14 cellular contexts compared by ENCODE assay signal in the genomic region with DNA sequence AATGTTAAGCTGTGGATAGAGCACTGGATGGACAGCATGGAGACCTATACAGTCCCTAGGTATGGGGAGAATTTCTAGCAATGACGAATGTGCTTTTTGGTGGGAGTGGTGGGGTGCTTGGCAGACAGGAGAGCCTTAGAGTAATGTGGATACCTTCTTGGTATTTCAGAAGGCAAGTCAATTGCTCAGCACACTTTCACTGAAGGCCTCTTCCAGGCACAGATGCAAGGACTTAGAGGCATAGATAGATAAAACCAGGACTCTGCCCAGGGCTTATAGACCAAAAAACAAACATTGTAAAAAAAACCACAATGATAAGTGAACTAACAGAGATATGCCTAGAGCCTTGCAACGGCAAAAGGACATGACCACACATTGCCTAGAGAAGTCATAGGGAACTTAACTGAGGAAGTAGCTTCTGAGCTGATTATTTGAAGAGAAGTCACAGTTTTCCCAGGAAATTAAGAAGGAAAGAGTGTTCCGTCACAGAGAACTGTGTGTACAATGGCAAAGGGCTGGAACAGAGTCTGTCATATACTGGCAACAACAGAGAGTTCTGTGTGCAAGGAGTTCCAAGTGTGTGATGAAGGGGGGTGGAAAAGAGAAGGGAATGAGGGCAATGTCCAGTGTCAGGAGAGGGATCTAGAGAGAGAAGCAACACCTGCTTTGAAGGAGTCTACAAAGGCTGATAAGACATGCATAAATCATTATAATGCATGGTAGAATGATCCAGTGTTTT.
A peak's percentile ranks its signal among the peaks of the same experiment; 100 is the strongest.
DNase-seq lines count a peak whose midpoint lies in the region; ATAC-seq and TF ChIP-seq lines count a peak whose summit lies in the region.
"Had no signal": no experiment of that assay in that cellular context is flagged by ENCODE, and none has a peak within 500 bp of the region (broad histone marks: within the 10 kb centered on the region; RNA-seq: fewer than 3 reads in every experiment).

No MANE protein-coding gene starts in this region.

- H3K4me3 ChIP-seq in Loucy (ENCODE audit: low read length, poor library complexity, severe bottlenecking), result peak overlapping the region; percentile 7
- H3K4me3 ChIP-seq in mucosa of descending colon, result no peak overlapping the region
- H3K4me3 ChIP-seq: cardiac muscle cell, upper lobe of left lung had no signal

- H2AFZ ChIP-seq in Loucy (ENCODE audit: low read length), result peak overlapping the region; percentile 39; the same call in 1 of the 2 replicates

- no peak overlapping the region for H3K27ac Mint-ChIP-seq in T-cell

- DNase-seq in Ammon's horn (ENCODE audit: low spot score) (peak; percentile 70), mucosa of descending colon (peak in 1 of 3 donors; percentile 34), glomerular visceral epithelial cell (ENCODE audit: extremely low spot score) (no peak), T-cell (no peak), KG1 (lab: John Stamatoyannopoulos, UW) (no peak)
- DNase-seq in activated CD4-positive, alpha-beta T cell treated with anti-CD3 and anti-CD28 coated beads for 1 hour, result no peak
- DNase-seq: activated CD4-positive, alpha-beta T cell treated with anti-CD3 and anti-CD28 coated beads for 48 hours; DMS79 treated with DMSO at 0.1 percent for 48 hours; H7; upper lobe of left lung had no signal

- H3K27me3 ChIP-seq in Loucy (ENCODE audit: insufficient read depth, low read length, poor library complexity, severe bottlenecking), result no peaks in the 10 kb centered on the region
- H3K27me3 ChIP-seq: cardiac muscle cell, upper lobe of left lung had no signal

- peaks cover 12 to 16% (median 15%) of the 10 kb centered on the region in 3 donors for H3K4me1 Mint-ChIP-seq in T-cell

- no peaks in the 10 kb centered on the region for H3K9me2 ChIP-seq in Loucy (replicated peaks; ENCODE audit: low read depth, low read length)

- H3K36me3 ChIP-seq in Loucy (ENCODE audit: insufficient read depth, low read length), result no peaks in the 10 kb centered on the region
- no peaks in the 10 kb centered on the region for H3K36me3 ChIP-seq in mucosa of descending colon (ENCODE audit: low read depth)
- H3K36me3 ChIP-seq: cardiac muscle cell, upper lobe of left lung had no signal

- H3K4me2 ChIP-seq in Loucy (ENCODE audit: low read depth, low read length, poor library complexity, severe bottlenecking), result peak overlapping the region; percentile 42

- no peak overlapping the region for H3K4me3 Mint-ChIP-seq in T-cell

- peak overlapping the region; percentile 89 for H3K27ac ChIP-seq in cingulate gyrus (ENCODE audit: low read depth, low read length)
- H3K27ac ChIP-seq: cardiac muscle cell had no signal

- no peaks in the 10 kb centered on the region for H3K27me3 Mint-ChIP-seq in T-cell

- H3K36me3 Mint-ChIP-seq in T-cell, result no peaks in the 10 kb centered on the region

- no peaks in the 10 kb centered on the region for H4K20me1 ChIP-seq in Loucy (ENCODE audit: insufficient read depth, low read length, poor library complexity, severe bottlenecking)

- H3K79me2 ChIP-seq in Loucy (ENCODE audit: insufficient read depth, low read length), result no peaks in the 10 kb centered on the region

- H3K9me3 Mint-ChIP-seq in T-cell, result no peaks in the 10 kb centered on the region

- no peaks in the 10 kb centered on the region for H3K9me3 ChIP-seq in Loucy (ENCODE audit: insufficient read depth, low read depth, low read length)
- no peaks in the 10 kb centered on the region for H3K9me3 ChIP-seq in mucosa of descending colon
- H3K9me3 ChIP-seq: upper lobe of left lung had no signal

- intact Hi-C loops in mucosa of descending colon (cut with DNase I, micrococcal nuclease), result no loop called here

- peaks cover 35% of the 10 kb centered on the region for H3K4me1 ChIP-seq in Loucy (ENCODE audit: insufficient read depth, low read length, poor library complexity, severe bottlenecking)
- H3K4me1 ChIP-seq in mucosa of descending colon (ENCODE audit: low read depth), result peaks cover 11% of the 10 kb centered on the region

- POLR2A ChIA-PET in T-cell (lab: Charles Lee), result interaction anchor here in 1 of 2 donors (1.4 kb wide), 1 partner anchor 13 kb away, joined by 3 read pairs; no protein-coding TSS in a partner anchor

- peak; percentile 89 for ATAC-seq in mucosa of descending colon
- ATAC-seq in T-cell (replicated peaks in 1 of 4), result no peak
- ATAC-seq: esophagus mucosa had no signal

- no peak for TF ChIP-seq CTCF in Loucy (conservative IDR thresholded peaks at IDR 0.05; ENCODE audit: low read length)
- TF ChIP-seq CTCF in mucosa of descending colon (IDR thresholded peaks at IDR 0.05), result no peak

- H3K9ac ChIP-seq in Loucy (ENCODE audit: low read depth, low read length, poor library complexity, severe bottlenecking), result peak overlapping the region; percentile 22

- CTCF ChIA-PET in T-cell (lab: Charles Lee), result no interaction called here

- no peaks in the 10 kb centered on the region; the same call in 1 of the 2 replicates for H3F3A ChIP-seq in Loucy (ENCODE audit: low read depth)
